ENCODE assay signal across 24 cellular contexts in genomic region chr2:26610504-26611335, GRCh38. TPM values are rescaled to one million over a fixed set of nuclear protein-coding genes. Genes with fewer than 3 reads are reported as not detected.
DNase-seq lines count a peak whose midpoint lies in the region; ATAC-seq and TF ChIP-seq lines count a peak whose summit lies in the region.
"Had no signal": no experiment of that assay in that cellular context is flagged by ENCODE, and none has a peak within 500 bp of the region (broad histone marks: within the 10 kb centered on the region; RNA-seq: fewer than 3 reads in every experiment).

No MANE protein-coding gene starts in this region.

- no peaks in the 10 kb centered on the region for H3K9me3 ChIP-seq in upper lobe of right lung

- H3K27me3 ChIP-seq in upper lobe of right lung = no peaks in the 10 kb centered on the region

- H3K36me3 Mint-ChIP-seq in glutamatergic neuron (ENCODE audit: unreplicated experiment) (no peaks in the 10 kb centered on the region), nephron progenitor cell (ENCODE audit: low read depth) (no peaks in the 10 kb centered on the region)
- H3K36me3 Mint-ChIP-seq: CD4-positive, CD25-positive, alpha-beta regulatory T cell had no signal

- DNase-seq in activated effector memory CD4-positive, alpha-beta T cell treated with anti-CD3 and anti-CD28 coated beads, Interleukin-2, amount 50 U/mL, for 16 hours = peak; percentile 33
- no peak for DNase-seq in activated effector memory CD4-positive, alpha-beta T cell treated with Interleukin-2 at 50 U/mL for 16 hours
- DNase-seq in glutamatergic neuron = no peak
- no peak for DNase-seq in nephron progenitor cell
- DNase-seq in upper lobe of right lung = peak; percentile 40
- no peak for DNase-seq in SHP77 (lab: John Stamatoyannopoulos, UW)
- DNase-seq in SK-N-DZ (ENCODE audit: low spot score) = no peak
- DNase-seq: activated CD4-positive, alpha-beta T cell treated with anti-CD3 and anti-CD28 coated beads, Interleukin-2, amount 50 U/mL, for 4 hours; dermis blood vessel endothelial cell; H7; hypothalamus; NCI-H1436 treated with DMSO at 0.1 percent for 48 hours; NCI-H748 treated with DMSO at 0.1 percent for 48 hours; occipital lobe; stimulated activated CD4-positive, alpha-beta T cell treated with anti-CD3 and anti-CD28 coated beads, Interleukin-1b, Interleukin-23, amount 100 ng/mL, for 48 hours had no signal

- peaks cover 45% of the 10 kb centered on the region for H3K4me1 ChIP-seq in upper lobe of right lung

- TF ChIP-seq CTCF in glutamatergic neuron (IDR thresholded peaks at IDR 0.05; ENCODE audit: partially characterized antibody, unreplicated experiment) (no peak), nephron progenitor cell (IDR thresholded peaks at IDR 0.05) (no peak), upper lobe of right lung (IDR thresholded peaks at IDR 0.05) (no peak)

- H3K4me1 Mint-ChIP-seq in glutamatergic neuron (ENCODE audit: low read depth, unreplicated experiment) = peaks cover 79% of the 10 kb centered on the region
- H3K4me1 Mint-ChIP-seq in nephron progenitor cell = peaks cover 90% of the 10 kb centered on the region

- peak overlapping the region; percentile 56 for H3K27ac ChIP-seq in upper lobe of right lung

- no peak for ATAC-seq in upper lobe of right lung
- ATAC-seq in GM18517 (IDR thresholded peaks at IDR 0.05; ENCODE audit: unreplicated experiment) = no peak
- ATAC-seq: Right ventricle myocardium inferior; stimulated activated naive CD8-positive, alpha-beta T cell treated with anti-CD3 and anti-CD28 coated beads, Interleukin-15, Interleukin-2, amounts not matched to agents 100 U/mL and 50 U/mL, for 24 hours had no signal

- H3K27me3 Mint-ChIP-seq in glutamatergic neuron (ENCODE audit: unreplicated experiment) (no peaks in the 10 kb centered on the region), nephron progenitor cell (ENCODE audit: low read depth, poor library complexity) (peaks cover 12% of the 10 kb centered on the region)

- H3K4me3 Mint-ChIP-seq in glutamatergic neuron (ENCODE audit: unreplicated experiment) = peak overlapping the region; percentile 10
- peak overlapping the region; percentile 31 for H3K4me3 Mint-ChIP-seq in nephron progenitor cell
- H3K4me3 Mint-ChIP-seq: CD4-positive, CD25-positive, alpha-beta regulatory T cell had no signal

- intact Hi-C loops in upper lobe of right lung (cut with DNase I) = no loop called here

- H3K27ac Mint-ChIP-seq in glutamatergic neuron (ENCODE audit: unreplicated experiment) (peak overlapping the region; percentile 6), nephron progenitor cell (peak overlapping the region; percentile 80)

- H3K36me3 ChIP-seq in upper lobe of right lung = no peaks in the 10 kb centered on the region

- peaks cover 7% of the 10 kb centered on the region for H3K9me3 Mint-ChIP-seq in glutamatergic neuron (ENCODE audit: unreplicated experiment)
- no peaks in the 10 kb centered on the region for H3K9me3 Mint-ChIP-seq in nephron progenitor cell
- H3K9me3 Mint-ChIP-seq: CD4-positive, CD25-positive, alpha-beta regulatory T cell had no signal

- H3K4me3 ChIP-seq in upper lobe of right lung = no peak overlapping the region

RNA-seq across cellular contexts. Expression of gene CIB4, which starts 30.4 kb away (rescaled TPM):
- total RNA-seq in glutamatergic neuron (ENCODE audit: unreplicated experiment) = not detected
- total RNA-seq in upper lobe of right lung = not detected
- polyA plus RNA-seq in SK-N-DZ (2014; cell fraction: cytosol; rRNA removed) = not detected in 2 replicates
- not detected in 2 replicates for polyA plus RNA-seq in SK-N-DZ (2014; cell fraction: nucleus; rRNA removed)
- total RNA-seq: A673; bronchial epithelial cell; CD4-positive, CD25-positive, alpha-beta regulatory T cell; dermis blood vessel endothelial cell; endothelial cell of umbilical vein; H7; kidney epithelial cell; M059J; occipital lobe; Right ventricle myocardium inferior had no signal
- polyA plus RNA-seq: CD4-positive, CD25-positive, alpha-beta regulatory T cell; endothelial cell of umbilical vein had no signal

Comparison
In these comparisons a context has a peak if more than half of its experiments do, and no peak if none do; other contexts are left out.
1. DNase-seq: peak in activated effector memory CD4-positive, alpha-beta T cell treated with anti-CD3 and anti-CD28 coated beads, Interleukin-2, amount 50 U/mL, for 16 hours (single experiment) and upper lobe of right lung (single experiment); none in activated effector memory CD4-positive, alpha-beta T cell treated with Interleukin-2 at 50 U/mL for 16 hours (single experiment), glutamatergic neuron (single experiment), nephron progenitor cell (single experiment), SHP77 (0 of 2) and SK-N-DZ (single experiment).